1 cellular context compared by ENCODE assay signal in the genomic region with DNA sequence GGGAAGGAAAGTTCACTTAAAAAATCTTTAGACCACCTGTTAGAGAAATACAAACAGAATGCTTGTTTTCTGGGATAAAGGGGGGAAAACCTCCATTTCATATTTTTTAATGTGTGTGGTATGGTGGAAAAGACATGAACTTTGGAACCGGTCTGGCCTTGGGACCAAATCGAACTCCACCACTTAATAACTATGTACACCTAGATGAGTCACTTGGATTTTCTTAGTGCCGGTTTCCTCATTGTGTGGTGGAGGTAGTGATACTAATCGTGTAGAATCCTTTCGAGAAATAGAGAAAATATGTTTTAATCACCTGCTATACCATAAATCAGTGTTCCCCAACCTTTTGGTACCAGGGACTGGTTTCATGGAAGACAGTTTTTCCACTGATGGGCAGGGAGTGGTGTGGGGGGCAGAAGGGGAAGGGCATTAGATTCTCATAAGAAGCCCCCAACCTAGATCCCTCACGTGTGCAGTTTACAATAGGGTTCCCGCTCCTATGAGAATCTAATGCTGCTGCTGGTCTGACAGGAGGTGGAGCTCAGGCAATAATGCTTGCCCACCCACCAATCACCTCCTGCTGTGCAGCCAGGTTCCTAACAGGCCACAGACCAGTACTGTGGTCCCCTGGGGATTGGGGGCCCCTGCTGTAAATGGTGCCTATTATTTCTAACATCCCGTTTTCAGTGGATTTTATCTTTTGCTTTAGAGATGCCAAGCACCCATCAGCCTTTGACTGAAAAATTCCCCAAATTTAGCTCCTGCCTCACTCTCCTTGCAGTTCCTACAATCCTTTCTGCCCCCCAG.
TF ChIP-seq lines count a peak whose summit lies in the region.

No MANE protein-coding gene starts in this region.

TF ChIP-seq in HepG2, 621 proteins besides CTCF, POLR2A, EP300 and RAD21 (continued from another document and continues in another):
- TF ChIP-seq ZGPAT (CRISPR knock-in tag; IDR thresholded peaks at IDR 0.05) (peak; percentile 45; the same call in 1 of the 2 replicates), KDM6A (CRISPR knock-in tag; IDR thresholded peaks at IDR 0.05; ENCODE audit: low read depth) (0 out of 2 replicates have a peak, but pooled peaks have one; percentile 37), SOX13 (IDR thresholded peaks at IDR 0.05) (no peak), SOX13 (CRISPR knock-in tag; conservative IDR thresholded peaks at IDR 0.05 in 1 of 2, IDR thresholded peaks at IDR 0.05 in 1 of 2) (peak in 1 of 2 experiments; percentile 36; a peak in 1 of 4 replicates), JUN (CRISPR knock-in tag; IDR thresholded peaks at IDR 0.05) (peak; percentile 57; the same call in 1 of the 2 replicates), NR2F6 (IDR thresholded peaks at IDR 0.05) (no peak), NR2F6 (CRISPR knock-in tag; IDR thresholded peaks at IDR 0.05) (no peak), RXRB (CRISPR knock-in tag; IDR thresholded peaks at IDR 0.05; ENCODE audit: borderline replicate concordance) (peak; percentile 58; the same call in 1 of the 2 replicates), ZNF451 (CRISPR knock-in tag; IDR thresholded peaks at IDR 0.05) (no peak), ZNF574 (CRISPR knock-in tag; IDR thresholded peaks at IDR 0.05) (no peak), BCLAF1 (IDR thresholded peaks at IDR 0.05) (no peak), NBN (conservative IDR thresholded peaks at IDR 0.05) (no peak), GTF2F1 (IDR thresholded peaks at IDR 0.05; ENCODE audit: low read length) (no peak), TBX3 (IDR thresholded peaks at IDR 0.05; ENCODE audit: borderline replicate concordance) (0 out of 2 replicates have a peak, but pooled peaks have one; percentile 11), SPEN (CRISPR knock-in tag; IDR thresholded peaks at IDR 0.05; ENCODE audit: low read depth) (no peak), ATF4 (CRISPR knock-in tag; IDR thresholded peaks at IDR 0.05) (no peak), KLF15 (CRISPR knock-in tag; IDR thresholded peaks at IDR 0.05; ENCODE audit: borderline replicate concordance) (no peak), ZNF180 (CRISPR knock-in tag; IDR thresholded peaks at IDR 0.05; ENCODE audit: borderline replicate concordance, low read depth) (no peak), SRF (IDR thresholded peaks at IDR 0.05; ENCODE audit: low read depth, low read length) (no peak), YEATS2 (CRISPR knock-in tag; IDR thresholded peaks at IDR 0.05; ENCODE audit: borderline replicate concordance) (no peak), SRSF9 (IDR thresholded peaks at IDR 0.05; ENCODE audit: borderline replicate concordance, insufficient read depth, low read depth, low read length, poor library complexity, severe bottlenecking) (no peak), NR1H2 (CRISPR knock-in tag; IDR thresholded peaks at IDR 0.05; ENCODE audit: borderline replicate concordance, low read depth) (no peak), ZNF253 (CRISPR knock-in tag; IDR thresholded peaks at IDR 0.05; ENCODE audit: borderline replicate concordance) (no peak), ZBTB1 (CRISPR knock-in tag; IDR thresholded peaks at IDR 0.05; ENCODE audit: borderline replicate concordance) (no peak), PLSCR1 (CRISPR knock-in tag; IDR thresholded peaks at IDR 0.05; ENCODE audit: borderline replicate concordance) (no peak), AGO1 (IDR thresholded peaks at IDR 0.05; ENCODE audit: low read depth, low read length, poor library complexity, severe bottlenecking) (no peak), AGO2 (optimal IDR thresholded peaks at IDR 0.05; ENCODE audit: low read depth, low read length) (no peak), ZNF441 (CRISPR knock-in tag; IDR thresholded peaks at IDR 0.05; ENCODE audit: borderline replicate concordance) (peak; percentile 96), MAFK (conservative IDR thresholded peaks at IDR 0.05 in 1 of 2, IDR thresholded peaks at IDR 0.05 in 1 of 2; ENCODE audit: low read length in 2 of 2) (no peak), ZNF891 (CRISPR knock-in tag; IDR thresholded peaks at IDR 0.05) (no peak), RNF2 (conservative IDR thresholded peaks at IDR 0.05; ENCODE audit: low read depth) (no peak), ZNF331 (CRISPR knock-in tag; IDR thresholded peaks at IDR 0.05) (no peak), HNRNPL (IDR thresholded peaks at IDR 0.05; ENCODE audit: low read depth, low read length) (no peak), MIER3 (CRISPR knock-in tag; IDR thresholded peaks at IDR 0.05; ENCODE audit: borderline replicate concordance) (no peak), ZFP91 (CRISPR knock-in tag; IDR thresholded peaks at IDR 0.05; ENCODE audit: borderline replicate concordance) (no peak), ZNF772 (CRISPR knock-in tag; IDR thresholded peaks at IDR 0.05) (no peak), IRX3 (CRISPR knock-in tag; IDR thresholded peaks at IDR 0.05; ENCODE audit: borderline replicate concordance, low read depth) (no peak), ZNF33A (CRISPR knock-in tag; IDR thresholded peaks at IDR 0.05; ENCODE audit: borderline replicate concordance) (no peak)
- TF ChIP-seq, protein P1, sequence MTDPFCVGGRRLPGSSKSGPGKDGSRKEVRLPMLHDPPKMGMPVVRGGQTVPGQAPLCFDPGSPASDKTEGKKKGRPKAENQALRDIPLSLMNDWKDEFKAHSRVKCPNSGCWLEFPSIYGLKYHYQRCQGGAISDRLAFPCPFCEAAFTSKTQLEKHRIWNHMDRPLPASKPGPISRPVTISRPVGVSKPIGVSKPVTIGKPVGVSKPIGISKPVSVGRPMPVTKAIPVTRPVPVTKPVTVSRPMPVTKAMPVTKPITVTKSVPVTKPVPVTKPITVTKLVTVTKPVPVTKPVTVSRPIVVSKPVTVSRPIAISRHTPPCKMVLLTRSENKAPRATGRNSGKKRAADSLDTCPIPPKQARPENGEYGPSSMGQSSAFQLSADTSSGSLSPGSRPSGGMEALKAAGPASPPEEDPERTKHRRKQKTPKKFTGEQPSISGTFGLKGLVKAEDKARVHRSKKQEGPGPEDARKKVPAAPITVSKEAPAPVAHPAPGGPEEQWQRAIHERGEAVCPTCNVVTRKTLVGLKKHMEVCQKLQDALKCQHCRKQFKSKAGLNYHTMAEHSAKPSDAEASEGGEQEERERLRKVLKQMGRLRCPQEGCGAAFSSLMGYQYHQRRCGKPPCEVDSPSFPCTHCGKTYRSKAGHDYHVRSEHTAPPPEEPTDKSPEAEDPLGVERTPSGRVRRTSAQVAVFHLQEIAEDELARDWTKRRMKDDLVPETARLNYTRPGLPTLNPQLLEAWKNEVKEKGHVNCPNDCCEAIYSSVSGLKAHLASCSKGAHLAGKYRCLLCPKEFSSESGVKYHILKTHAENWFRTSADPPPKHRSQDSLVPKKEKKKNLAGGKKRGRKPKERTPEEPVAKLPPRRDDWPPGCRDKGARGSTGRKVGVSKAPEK (CRISPR knock-in tag; IDR thresholded peaks at IDR 0.05; ENCODE audit: borderline replicate concordance) = no peak
- TF ChIP-seq, protein P2, sequence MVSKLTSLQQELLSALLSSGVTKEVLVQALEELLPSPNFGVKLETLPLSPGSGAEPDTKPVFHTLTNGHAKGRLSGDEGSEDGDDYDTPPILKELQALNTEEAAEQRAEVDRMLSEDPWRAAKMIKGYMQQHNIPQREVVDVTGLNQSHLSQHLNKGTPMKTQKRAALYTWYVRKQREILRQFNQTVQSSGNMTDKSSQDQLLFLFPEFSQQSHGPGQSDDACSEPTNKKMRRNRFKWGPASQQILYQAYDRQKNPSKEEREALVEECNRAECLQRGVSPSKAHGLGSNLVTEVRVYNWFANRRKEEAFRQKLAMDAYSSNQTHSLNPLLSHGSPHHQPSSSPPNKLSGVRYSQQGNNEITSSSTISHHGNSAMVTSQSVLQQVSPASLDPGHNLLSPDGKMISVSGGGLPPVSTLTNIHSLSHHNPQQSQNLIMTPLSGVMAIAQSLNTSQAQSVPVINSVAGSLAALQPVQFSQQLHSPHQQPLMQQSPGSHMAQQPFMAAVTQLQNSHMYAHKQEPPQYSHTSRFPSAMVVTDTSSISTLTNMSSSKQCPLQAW (CRISPR knock-in tag; IDR thresholded peaks at IDR 0.05) = no peak
- TF ChIP-seq, protein P3, sequence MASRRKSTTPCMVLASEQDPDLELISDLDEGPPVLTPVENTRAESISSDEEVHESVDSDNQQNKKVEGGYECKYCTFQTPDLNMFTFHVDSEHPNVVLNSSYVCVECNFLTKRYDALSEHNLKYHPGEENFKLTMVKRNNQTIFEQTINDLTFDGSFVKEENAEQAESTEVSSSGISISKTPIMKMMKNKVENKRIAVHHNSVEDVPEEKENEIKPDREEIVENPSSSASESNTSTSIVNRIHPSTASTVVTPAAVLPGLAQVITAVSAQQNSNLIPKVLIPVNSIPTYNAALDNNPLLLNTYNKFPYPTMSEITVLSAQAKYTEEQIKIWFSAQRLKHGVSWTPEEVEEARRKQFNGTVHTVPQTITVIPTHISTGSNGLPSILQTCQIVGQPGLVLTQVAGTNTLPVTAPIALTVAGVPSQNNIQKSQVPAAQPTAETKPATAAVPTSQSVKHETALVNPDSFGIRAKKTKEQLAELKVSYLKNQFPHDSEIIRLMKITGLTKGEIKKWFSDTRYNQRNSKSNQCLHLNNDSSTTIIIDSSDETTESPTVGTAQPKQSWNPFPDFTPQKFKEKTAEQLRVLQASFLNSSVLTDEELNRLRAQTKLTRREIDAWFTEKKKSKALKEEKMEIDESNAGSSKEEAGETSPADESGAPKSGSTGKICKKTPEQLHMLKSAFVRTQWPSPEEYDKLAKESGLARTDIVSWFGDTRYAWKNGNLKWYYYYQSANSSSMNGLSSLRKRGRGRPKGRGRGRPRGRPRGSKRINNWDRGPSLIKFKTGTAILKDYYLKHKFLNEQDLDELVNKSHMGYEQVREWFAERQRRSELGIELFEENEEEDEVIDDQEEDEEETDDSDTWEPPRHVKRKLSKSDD (CRISPR knock-in tag; IDR thresholded peaks at IDR 0.05; ENCODE audit: low read depth) = no peak
